9 cellular contexts compared by ENCODE assay signal in the genomic region with DNA sequence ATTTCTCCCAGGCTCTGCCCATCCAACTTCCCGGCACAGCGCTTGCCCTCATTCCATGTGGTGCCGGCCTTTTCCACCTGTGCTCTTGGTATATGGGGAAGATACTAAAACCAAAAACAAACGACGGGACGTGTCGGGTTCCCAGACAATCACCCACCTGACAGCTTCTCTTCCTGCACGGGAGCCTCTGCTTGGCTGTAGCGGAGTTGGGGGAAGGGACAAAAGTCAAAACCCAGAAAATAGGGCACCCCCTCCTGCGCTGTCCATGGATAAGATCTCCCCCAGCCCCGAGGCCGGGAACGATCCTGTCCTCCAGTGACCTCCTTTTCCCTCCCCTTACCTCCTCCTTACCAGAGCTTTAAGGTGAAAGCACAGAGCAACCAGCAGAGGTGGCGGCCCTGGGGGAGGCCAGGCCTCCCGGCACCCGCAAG. TPM values are rescaled to one million over a fixed set of nuclear protein-coding genes. Genes with fewer than 3 reads are reported as not detected.
DNase-seq lines count a peak whose midpoint lies in the region; ATAC-seq, FAIRE-seq and TF ChIP-seq lines count a peak whose summit lies in the region.
"Had no signal": no experiment of that assay in that cellular context is flagged by ENCODE, and none has a peak within 500 bp of the region (broad histone marks: within the 10 kb centered on the region; RNA-seq: fewer than 3 reads in every experiment).

No MANE protein-coding gene starts in this region.

- H3K36me3 Mint-ChIP-seq in activated T-cell treated with anti-CD3 and anti-CD28 coated beads, Interleukin-2, amount 50 U/mL, for 4 hours (ENCODE audit: insufficient read depth), result peaks cover 24% of the 10 kb centered on the region

- TF ChIP-seq CTCF in astrocyte of the cerebellum (IDR thresholded peaks at IDR 0.05; ENCODE audit: low read depth, low read length, missing control alignments), result no peak
- TF ChIP-seq CTCF in HepG2 (CRISPR knock-in tag; IDR thresholded peaks at IDR 0.05), result no peak
- TF ChIP-seq CTCF in tibial nerve (IDR thresholded peaks at IDR 0.05), result no peak

- H3K9ac ChIP-seq in HepG2 (ENCODE audit: insufficient read depth, low read depth, low read length), result peak overlapping the region; percentile 88

- H3K4me3 ChIP-seq in astrocyte of the cerebellum (ENCODE audit: low read depth, low read length) (peak overlapping the region; percentile 97), HepG2 (replicated peaks in 1 of 3; ENCODE audit: insufficient read depth in 1 of 3, low read depth in 2 of 3, low read length in 3 of 3) (peak overlapping the region; percentile 72 to 79 (median 77)), tibial nerve (peak overlapping the region; percentile 83 to 100 (median 98))

- peak overlapping the region; percentile 97 for H3K4me2 ChIP-seq in HepG2 (ENCODE audit: low read depth, low read length)

- H3K27me3 ChIP-seq in HepG2 (ENCODE audit: control insufficient read depth in 1 of 2, insufficient read depth in 2 of 2, low read length in 2 of 2) (no peaks in the 10 kb centered on the region), tibial nerve (no peaks in the 10 kb centered on the region)

- TF ChIP-seq EP300 in HepG2 (IDR thresholded peaks at IDR 0.05; ENCODE audit: low read depth in 2 of 2, low read length in 2 of 2), result no peak
- no peak for TF ChIP-seq EP300 in HepG2 (CRISPR knock-in tag; IDR thresholded peaks at IDR 0.05; ENCODE audit: borderline replicate concordance)
- no peak for TF ChIP-seq EP300 in tibial nerve (IDR thresholded peaks at IDR 0.05)

- H3K9me3 Mint-ChIP-seq in activated T-cell treated with anti-CD3 and anti-CD28 coated beads, Interleukin-2, amount 50 U/mL, for 4 hours, result no peaks in the 10 kb centered on the region

- no peak for FAIRE-seq in HepG2 (lab: Jason Lieb, UNC)
- FAIRE-seq: G401.6 had no signal

- H3K4me3 Mint-ChIP-seq in activated T-cell treated with anti-CD3 and anti-CD28 coated beads, Interleukin-2, amount 50 U/mL, for 4 hours, result peak overlapping the region; percentile 97

- H3K36me3 ChIP-seq in HepG2 (replicated peaks in 1 of 2; ENCODE audit: control insufficient read depth in 1 of 2, insufficient read depth in 2 of 2, low read length in 2 of 2), result peaks cover 1 to 19% of the 10 kb centered on the region in 2 experiments; a peak in 4 of 5 replicates
- H3K36me3 ChIP-seq in tibial nerve, result peaks cover 0 to 59% (median 0%) of the 10 kb centered on the region in 3 donors

- no peak for TF ChIP-seq RAD21 in HepG2 (CRISPR knock-in tag; IDR thresholded peaks at IDR 0.05)

- TF ChIP-seq POLR2A in HepG2 (IDR thresholded peaks at IDR 0.05; ENCODE audit: insufficient read depth in 1 of 2, low read depth in 2 of 2, low read length in 2 of 2) (no peak), tibial nerve (IDR thresholded peaks at IDR 0.05) (no peak)

- H3K79me2 ChIP-seq in HepG2 (ENCODE audit: insufficient read depth, low read length), result peaks cover 16% of the 10 kb centered on the region

- CTCF ChIA-PET in HepG2 (lab: Yijun Ruan, JAX; ENCODE audit: low intra/inter-chr PET ratio, low total read pairs), result no interaction called here

- H3K9me3 ChIP-seq in HepG2 (ENCODE audit: low read length), result no peaks in the 10 kb centered on the region
- no peaks in the 10 kb centered on the region for H3K9me3 ChIP-seq in tibial nerve

- peak overlapping the region; percentile 88 for H3K27ac ChIP-seq in HepG2 (ENCODE audit: extremely low read length, insufficient read depth, low read length)
- H3K27ac ChIP-seq in tibial nerve, result peak overlapping the region; percentile 82 to 98 (median 94)

- no peaks in the 10 kb centered on the region for H4K20me1 ChIP-seq in HepG2 (ENCODE audit: insufficient read depth, low read length)

- no peak for DNase-seq in activated T-cell treated with anti-CD3 and anti-CD28 coated beads, Interleukin-2, amount 50 U/mL, for 4 hours
- no peak for DNase-seq in activated T-cell treated with anti-CD3 and anti-CD28 coated beads for 4 hours
- DNase-seq in astrocyte of the cerebellum (ENCODE audit: low read depth), result no peak
- no peak for DNase-seq in HepG2 (ENCODE audit: low spot score)
- no peak for DNase-seq in tibial nerve (ENCODE audit: low spot score in 2 of 2)
- no peak for DNase-seq in stimulated activated CD4-positive, alpha-beta T cell treated with anti-CD3 and anti-CD28 coated beads, Interleukin-1b, Interleukin-23, amount 100 ng/mL, for 48 hours
- no peak for DNase-seq in SKM-1 (lab: John Stamatoyannopoulos, UW; ENCODE audit: unreplicated experiment)

- peaks cover 35% of the 10 kb centered on the region for H3K4me1 Mint-ChIP-seq in activated T-cell treated with anti-CD3 and anti-CD28 coated beads, Interleukin-2, amount 50 U/mL, for 4 hours (ENCODE audit: low read depth)

- H2AFZ ChIP-seq in HepG2 (ENCODE audit: low read length), result no peak overlapping the region

- WGBS in HepG2 (ENCODE audit: low lambda C conversion rate), result 0% methylated on average over 13 of the region's 16 CpGs
- WGBS in tibial nerve, 2 donors, result 1 to 2% methylated on average over 16 of the region's 16 CpGs

- POLR2A ChIA-PET in HepG2 (lab: Yijun Ruan, JAX), result interaction anchor here (0.9 to 4.4 kb wide), 13 partner anchors 10 to 249 kb away, joined by 3 to 209 read pairs (median 13); a partner anchor contains a TSS

- H3K4me1 ChIP-seq in HepG2 (ENCODE audit: insufficient read depth, low read length), result peaks cover 25% of the 10 kb centered on the region
- H3K4me1 ChIP-seq in tibial nerve, result peaks cover 0 to 24% (median 12%) of the 10 kb centered on the region in 4 donors

- H3K27me3 Mint-ChIP-seq in activated T-cell treated with anti-CD3 and anti-CD28 coated beads, Interleukin-2, amount 50 U/mL, for 4 hours (ENCODE audit: low read depth), result no peaks in the 10 kb centered on the region

- intact Hi-C loops in HepG2 (cut with micrococcal nuclease; ENCODE audit: unreplicated experiment), result no loop called here

- BruUV-seq in HepG2 (replicated peaks; lab: Mats Ljungman, UMichigan), result no TSS peak

- in situ Hi-C loops in astrocyte of the cerebellum (cut with HindIII; ENCODE audit: low sequenced_read_pairs), result no loop called here
- in situ Hi-C loops in HepG2 (cut with HindIII; ENCODE audit: extremely low pct_ligation_motif_present, low pct_unique_long_range_greater_than_20kb), result no loop called here

- peak; percentile 9 to 13 for ATAC-seq in activated T-cell treated with anti-CD3 and anti-CD28 coated beads, Interleukin-2, amount 50 U/mL, for 4 hours
- ATAC-seq in HepG2, result no peak
- no peak for ATAC-seq in HG03135 (IDR thresholded peaks at IDR 0.05; ENCODE audit: unreplicated experiment)

RNA-seq across cellular contexts. Expression of a gene that starts 0.6 kb away (rescaled TPM):
- total RNA-seq in activated T-cell treated with anti-CD3 and anti-CD28 coated beads, Interleukin-2, amount 50 U/mL, for 4 hours, result 100 to 1,000 TPM; 257 to 294 (median 273) TPM
- total RNA-seq in HepG2 (2016; rRNA removed; fragmentation: Illumina TruSeq; extraction: Trizol) (66.8 and 99.2 TPM in 2 replicates), tibial nerve (100 to 1,000 TPM; 149 to 289 (median 241) TPM)
- 360 and 420 TPM in 2 replicates for total RNA-seq in HepG2 (2016; cell fraction: cytosol; rRNA removed; fragmentation: Illumina TruSeq; extraction: Trizol; ENCODE audit: low read depth)
- 56.2 and 94.9 TPM in 2 replicates for total RNA-seq in HepG2 (2016; cell fraction: insoluble cytoplasmic fraction; rRNA removed; fragmentation: Illumina TruSeq; extraction: Trizol)
- 294 and 339 TPM in 2 replicates for total RNA-seq in HepG2 (2016; cell fraction: membrane; rRNA removed; fragmentation: Illumina TruSeq; extraction: Trizol)
- total RNA-seq in HepG2 (2016; cell fraction: nucleus; rRNA removed; fragmentation: Illumina TruSeq; extraction: Trizol), result 49.2 and 54.2 TPM in 2 replicates
- 90.3 and 96.7 TPM in 2 replicates for polyA plus RNA-seq in HepG2 (2011; rRNA removed)
- 113 and 147 TPM in 2 replicates for polyA plus RNA-seq in HepG2 (2011; cell fraction: cytosol; rRNA removed)
- 63.3 and 75.8 TPM in 2 replicates for polyA plus RNA-seq in HepG2 (2011; cell fraction: nucleus; rRNA removed)
- polyA plus RNA-seq in HepG2 (2012), result 63.8 and 72.9 TPM in 2 replicates
- 451 and 524 TPM in 2 replicates for polyA plus RNA-seq in HepG2 (2016; cell fraction: cytosol; fragmentation: Illumina TruSeq; extraction: Trizol; ENCODE audit: low read depth)
- 64.3 and 74.6 TPM in 2 replicates for polyA plus RNA-seq in HepG2 (2016; cell fraction: insoluble cytoplasmic fraction; fragmentation: Illumina TruSeq; extraction: Trizol; ENCODE audit: low read depth)
- polyA plus RNA-seq in HepG2 (2016; cell fraction: membrane; fragmentation: Illumina TruSeq; extraction: Trizol; ENCODE audit: low read depth), result 289 and 331 TPM in 2 replicates
- polyA plus RNA-seq in HepG2 (2016; cell fraction: nucleus; fragmentation: Illumina TruSeq; extraction: Trizol; ENCODE audit: insufficient read depth, low read depth), result 87.8 and 94.9 TPM in 2 replicates
- 39.7 and 118 TPM in 2 replicates for polyA minus RNA-seq in HepG2 (2011; rRNA and poly(A)+ RNA removed; ENCODE audit: low replicate concordance)
- polyA minus RNA-seq in HepG2 (2011; cell fraction: cytosol; rRNA and poly(A)+ RNA removed), result 23.9 and 26.3 TPM in 2 replicates
- polyA minus RNA-seq in HepG2 (2011; cell fraction: nucleus; rRNA and poly(A)+ RNA removed), result 16.4 and 19.4 TPM in 2 replicates

RNA-seq across cellular contexts. Expression of a gene that starts 9.1 kb away (rescaled TPM):
- 1 to 10 TPM; 4.2 to 4.3 (median 4.3) TPM for total RNA-seq in activated T-cell treated with anti-CD3 and anti-CD28 coated beads, Interleukin-2, amount 50 U/mL, for 4 hours
- total RNA-seq in HepG2 (2016; rRNA removed; fragmentation: Illumina TruSeq; extraction: Trizol), result 7.8 and 9.9 TPM in 2 replicates
- 2.6 and 3.2 TPM in 2 replicates for total RNA-seq in HepG2 (2016; cell fraction: cytosol; rRNA removed; fragmentation: Illumina TruSeq; extraction: Trizol; ENCODE audit: low read depth)
- 8.3 and 10.7 TPM in 2 replicates for total RNA-seq in HepG2 (2016; cell fraction: insoluble cytoplasmic fraction; rRNA removed; fragmentation: Illumina TruSeq; extraction: Trizol)
- total RNA-seq in HepG2 (2016; cell fraction: membrane; rRNA removed; fragmentation: Illumina TruSeq; extraction: Trizol), result 6.5 and 7.8 TPM in 2 replicates
- total RNA-seq in HepG2 (2016; cell fraction: nucleus; rRNA removed; fragmentation: Illumina TruSeq; extraction: Trizol), result 8.4 and 9.8 TPM in 2 replicates
- polyA plus RNA-seq in HepG2 (2011; rRNA removed), result 17.4 and 18.7 TPM in 2 replicates
- 13.1 and 18.4 TPM in 2 replicates for polyA plus RNA-seq in HepG2 (2011; cell fraction: cytosol; rRNA removed)
- 36.4 and 41.3 TPM in 2 replicates for polyA plus RNA-seq in HepG2 (2011; cell fraction: nucleus; rRNA removed)
- 9.7 and 10.7 TPM in 2 replicates for polyA plus RNA-seq in HepG2 (2012)
- 2.0 and 2.6 TPM in 2 replicates for polyA plus RNA-seq in HepG2 (2016; cell fraction: cytosol; fragmentation: Illumina TruSeq; extraction: Trizol; ENCODE audit: low read depth)
- 8.4 and 10.9 TPM in 2 replicates for polyA plus RNA-seq in HepG2 (2016; cell fraction: insoluble cytoplasmic fraction; fragmentation: Illumina TruSeq; extraction: Trizol; ENCODE audit: low read depth)
- 4.1 and 6.4 TPM in 2 replicates for polyA plus RNA-seq in HepG2 (2016; cell fraction: membrane; fragmentation: Illumina TruSeq; extraction: Trizol; ENCODE audit: low read depth)
- polyA plus RNA-seq in HepG2 (2016; cell fraction: nucleus; fragmentation: Illumina TruSeq; extraction: Trizol; ENCODE audit: insufficient read depth, low read depth), result 15.7 and 16.0 TPM in 2 replicates
- polyA minus RNA-seq in HepG2 (2011; rRNA and poly(A)+ RNA removed; ENCODE audit: low replicate concordance), result 22.4 and 31.3 TPM in 2 replicates
- 5.7 and 9.4 TPM in 2 replicates for polyA minus RNA-seq in HepG2 (2011; cell fraction: cytosol; rRNA and poly(A)+ RNA removed)
- polyA minus RNA-seq in HepG2 (2011; cell fraction: nucleus; rRNA and poly(A)+ RNA removed), result 10.2 and 12.7 TPM in 2 replicates
- total RNA-seq in tibial nerve, result 10 to 100 TPM; 10.2 to 17.5 (median 11.4) TPM

RNA-seq across cellular contexts. Expression of a gene that starts 9.3 kb away (rescaled TPM):
- 10 to 100 TPM in 1 of 3 donors, 1 to 10 TPM in 2; 7.0 to 16.0 (median 9.3) TPM for total RNA-seq in activated T-cell treated with anti-CD3 and anti-CD28 coated beads, Interleukin-2, amount 50 U/mL, for 4 hours
- total RNA-seq in HepG2 (2016; rRNA removed; fragmentation: Illumina TruSeq; extraction: Trizol) (24.7 and 28.7 TPM in 2 replicates), tibial nerve (10 to 100 TPM; 23.0 to 60.3 (median 32.0) TPM)
- 27.4 and 31.6 TPM in 2 replicates for total RNA-seq in HepG2 (2016; cell fraction: cytosol; rRNA removed; fragmentation: Illumina TruSeq; extraction: Trizol; ENCODE audit: low read depth)
- 26.5 and 27.5 TPM in 2 replicates for total RNA-seq in HepG2 (2016; cell fraction: insoluble cytoplasmic fraction; rRNA removed; fragmentation: Illumina TruSeq; extraction: Trizol)
- total RNA-seq in HepG2 (2016; cell fraction: membrane; rRNA removed; fragmentation: Illumina TruSeq; extraction: Trizol), result 29.2 and 33.6 TPM in 2 replicates
- 11.6 and 12.0 TPM in 2 replicates for total RNA-seq in HepG2 (2016; cell fraction: nucleus; rRNA removed; fragmentation: Illumina TruSeq; extraction: Trizol)
- 15.9 and 16.0 TPM in 2 replicates for polyA plus RNA-seq in HepG2 (2011; rRNA removed)
- 14.9 and 19.2 TPM in 2 replicates for polyA plus RNA-seq in HepG2 (2011; cell fraction: cytosol; rRNA removed)
- polyA plus RNA-seq in HepG2 (2011; cell fraction: nucleus; rRNA removed), result 4.3 and 4.7 TPM in 2 replicates
- 34.3 and 42.6 TPM in 2 replicates for polyA plus RNA-seq in HepG2 (2012)
- polyA plus RNA-seq in HepG2 (2016; cell fraction: cytosol; fragmentation: Illumina TruSeq; extraction: Trizol; ENCODE audit: low read depth), result 61.2 and 66.8 TPM in 2 replicates
- 52.2 and 60.0 TPM in 2 replicates for polyA plus RNA-seq in HepG2 (2016; cell fraction: insoluble cytoplasmic fraction; fragmentation: Illumina TruSeq; extraction: Trizol; ENCODE audit: low read depth)
- polyA plus RNA-seq in HepG2 (2016; cell fraction: membrane; fragmentation: Illumina TruSeq; extraction: Trizol; ENCODE audit: low read depth), result 55.0 and 56.4 TPM in 2 replicates
- polyA plus RNA-seq in HepG2 (2016; cell fraction: nucleus; fragmentation: Illumina TruSeq; extraction: Trizol; ENCODE audit: insufficient read depth, low read depth), result 31.4 and 34.6 TPM in 2 replicates
- polyA minus RNA-seq in HepG2 (2011; rRNA and poly(A)+ RNA removed; ENCODE audit: low replicate concordance), result 5.1 and 19.0 TPM in 2 replicates
- polyA minus RNA-seq in HepG2 (2011; cell fraction: cytosol; rRNA and poly(A)+ RNA removed), result 4.1 and 5.2 TPM in 2 replicates
- polyA minus RNA-seq in HepG2 (2011; cell fraction: nucleus; rRNA and poly(A)+ RNA removed), result 4.8 TPM in 2 replicates

RNA-seq across cellular contexts. Expression of a gene that starts 13.5 kb away (rescaled TPM):
- 10 to 100 TPM; 72.6 to 79.3 (median 73.9) TPM for total RNA-seq in activated T-cell treated with anti-CD3 and anti-CD28 coated beads, Interleukin-2, amount 50 U/mL, for 4 hours
- total RNA-seq in HepG2 (2016; rRNA removed; fragmentation: Illumina TruSeq; extraction: Trizol) (47.5 and 78.4 TPM in 2 replicates), tibial nerve (100 to 1,000 TPM in 1 of 4 donors, 10 to 100 TPM in 3; 81.0 to 157 (median 92.4) TPM)
- total RNA-seq in HepG2 (2016; cell fraction: cytosol; rRNA removed; fragmentation: Illumina TruSeq; extraction: Trizol; ENCODE audit: low read depth), result 18.4 and 21.0 TPM in 2 replicates
- total RNA-seq in HepG2 (2016; cell fraction: insoluble cytoplasmic fraction; rRNA removed; fragmentation: Illumina TruSeq; extraction: Trizol), result 44.8 and 83.0 TPM in 2 replicates
- 48.8 and 53.3 TPM in 2 replicates for total RNA-seq in HepG2 (2016; cell fraction: membrane; rRNA removed; fragmentation: Illumina TruSeq; extraction: Trizol)
- total RNA-seq in HepG2 (2016; cell fraction: nucleus; rRNA removed; fragmentation: Illumina TruSeq; extraction: Trizol), result 62.5 and 68.3 TPM in 2 replicates
- polyA plus RNA-seq in HepG2 (2011; rRNA removed), result 71.2 and 80.5 TPM in 2 replicates
- 85.8 and 89.3 TPM in 2 replicates for polyA plus RNA-seq in HepG2 (2011; cell fraction: cytosol; rRNA removed)
- 45.4 and 53.1 TPM in 2 replicates for polyA plus RNA-seq in HepG2 (2011; cell fraction: nucleus; rRNA removed)
- 45.9 and 65.4 TPM in 2 replicates for polyA plus RNA-seq in HepG2 (2012)
- 17.5 and 20.5 TPM in 2 replicates for polyA plus RNA-seq in HepG2 (2016; cell fraction: cytosol; fragmentation: Illumina TruSeq; extraction: Trizol; ENCODE audit: low read depth)
- 42.6 and 45.0 TPM in 2 replicates for polyA plus RNA-seq in HepG2 (2016; cell fraction: insoluble cytoplasmic fraction; fragmentation: Illumina TruSeq; extraction: Trizol; ENCODE audit: low read depth)
- 36.5 and 40.5 TPM in 2 replicates for polyA plus RNA-seq in HepG2 (2016; cell fraction: membrane; fragmentation: Illumina TruSeq; extraction: Trizol; ENCODE audit: low read depth)
- 87.4 and 101 TPM in 2 replicates for polyA plus RNA-seq in HepG2 (2016; cell fraction: nucleus; fragmentation: Illumina TruSeq; extraction: Trizol; ENCODE audit: insufficient read depth, low read depth)
- polyA minus RNA-seq in HepG2 (2011; rRNA and poly(A)+ RNA removed; ENCODE audit: low replicate concordance), result 112 and 159 TPM in 2 replicates
- polyA minus RNA-seq in HepG2 (2011; cell fraction: cytosol; rRNA and poly(A)+ RNA removed), result 38.9 and 39.9 TPM in 2 replicates
- 14.5 and 19.6 TPM in 2 replicates for polyA minus RNA-seq in HepG2 (2011; cell fraction: nucleus; rRNA and poly(A)+ RNA removed)

RNA-seq across cellular contexts. Expression of a gene that starts 13.7 kb away (rescaled TPM):
- 1,000 to 10,000 TPM; 2,132 to 2,236 (median 2,176) TPM for total RNA-seq in activated T-cell treated with anti-CD3 and anti-CD28 coated beads, Interleukin-2, amount 50 U/mL, for 4 hours
- 3,737 and 4,047 TPM in 2 replicates for total RNA-seq in HepG2 (2016; rRNA removed; fragmentation: Illumina TruSeq; extraction: Trizol)
- total RNA-seq in HepG2 (2016; cell fraction: cytosol; rRNA removed; fragmentation: Illumina TruSeq; extraction: Trizol; ENCODE audit: low read depth), result 7,018 and 7,793 TPM in 2 replicates
- total RNA-seq in HepG2 (2016; cell fraction: insoluble cytoplasmic fraction; rRNA removed; fragmentation: Illumina TruSeq; extraction: Trizol), result 3,754 and 4,367 TPM in 2 replicates
- 10,548 and 11,167 TPM in 2 replicates for total RNA-seq in HepG2 (2016; cell fraction: membrane; rRNA removed; fragmentation: Illumina TruSeq; extraction: Trizol)
- total RNA-seq in HepG2 (2016; cell fraction: nucleus; rRNA removed; fragmentation: Illumina TruSeq; extraction: Trizol), result 1,390 and 1,410 TPM in 2 replicates
- polyA plus RNA-seq in HepG2 (2011; rRNA removed), result 9,964 and 10,356 TPM in 2 replicates
- polyA plus RNA-seq in HepG2 (2011; cell fraction: cytosol; rRNA removed), result 3,302 and 3,959 TPM in 2 replicates
- polyA plus RNA-seq in HepG2 (2011; cell fraction: nucleus; rRNA removed), result 1,159 and 1,716 TPM in 2 replicates
- 6,362 and 9,626 TPM in 2 replicates for polyA plus RNA-seq in HepG2 (2012)
- 10,194 and 10,575 TPM in 2 replicates for polyA plus RNA-seq in HepG2 (2016; cell fraction: cytosol; fragmentation: Illumina TruSeq; extraction: Trizol; ENCODE audit: low read depth)
- polyA plus RNA-seq in HepG2 (2016; cell fraction: insoluble cytoplasmic fraction; fragmentation: Illumina TruSeq; extraction: Trizol; ENCODE audit: low read depth), result 5,061 and 5,658 TPM in 2 replicates
- 12,027 and 13,095 TPM in 2 replicates for polyA plus RNA-seq in HepG2 (2016; cell fraction: membrane; fragmentation: Illumina TruSeq; extraction: Trizol; ENCODE audit: low read depth)
- polyA plus RNA-seq in HepG2 (2016; cell fraction: nucleus; fragmentation: Illumina TruSeq; extraction: Trizol; ENCODE audit: insufficient read depth, low read depth), result 2,852 and 3,004 TPM in 2 replicates
- 343 and 788 TPM in 2 replicates for polyA minus RNA-seq in HepG2 (2011; rRNA and poly(A)+ RNA removed; ENCODE audit: low replicate concordance)
- 376 and 497 TPM in 2 replicates for polyA minus RNA-seq in HepG2 (2011; cell fraction: cytosol; rRNA and poly(A)+ RNA removed)
- 262 and 417 TPM in 2 replicates for polyA minus RNA-seq in HepG2 (2011; cell fraction: nucleus; rRNA and poly(A)+ RNA removed)
- 1,000 to 10,000 TPM; 1,383 to 1,928 (median 1,729) TPM for total RNA-seq in tibial nerve

Comparison
In these comparisons a context has a peak if more than half of its experiments do, and no peak if none do; other contexts are left out.
1. ATAC-seq: peak in activated T-cell treated with anti-CD3 and anti-CD28 coated beads, Interleukin-2, amount 50 U/mL, for 4 hours (2 of 2); none in HepG2 (single experiment) and HG03135 (single experiment).
2. Peak in every context shown above with its lines, with median percentiles within 50 percentile points of each other: H3K4me3 ChIP-seq.